1 cellular context compared by ENCODE assay signal in genomic region chr7:74481458-74482324, GRCh38.
TF ChIP-seq lines count a peak whose summit lies in the region.

No MANE protein-coding gene starts in this region.

TF ChIP-seq in SK-N-SH, 30 proteins besides CTCF, POLR2A, EP300 and RAD21 (continued from another document):
- TF ChIP-seq RCOR1 (IDR thresholded peaks at IDR 0.05; ENCODE audit: low read length): 0 out of 2 replicates have a peak, but pooled peaks have one; percentile 35
